In genomic region chr12:111636209-111636928, GRCh38 we compare ENCODE assay signal across 1 cellular context.
TF ChIP-seq lines count a peak whose summit lies in the region.

No MANE protein-coding gene starts in this region.

TF ChIP-seq in K562, 482 proteins besides CTCF, POLR2A, EP300 and RAD21 (continued from another document and continues in another):
- TF ChIP-seq TAF7 (tag; IDR thresholded peaks at IDR 0.05) (peak; percentile 46; the same call in 1 of the 2 replicates), MYBL2 (IDR thresholded peaks at IDR 0.05; ENCODE audit: low read depth) (no peak), MYBL2 (CRISPR knock-in tag; IDR thresholded peaks at IDR 0.05; ENCODE audit: borderline replicate concordance) (no peak), AFF4 (CRISPR knock-in tag; IDR thresholded peaks at IDR 0.05) (no peak; the same call in 1 of the 2 replicates), MAFK (IDR thresholded peaks at IDR 0.05; ENCODE audit: low read length) (no peak), KDM5B (IDR thresholded peaks at IDR 0.05; ENCODE audit: insufficient replicate concordance, low read depth, low read length) (no peak), ZNF586 (CRISPR knock-in tag; conservative IDR thresholded peaks at IDR 0.05) (no peak), NR3C1 (CRISPR knock-in tag; IDR thresholded peaks at IDR 0.05) (no peak), GABPB1 (CRISPR knock-in tag; IDR thresholded peaks at IDR 0.05) (no peak), ZNF263 (CRISPR knock-in tag; IDR thresholded peaks at IDR 0.05; ENCODE audit: borderline replicate concordance) (0 out of 2 replicates have a peak, but pooled peaks have one; percentile 25), HCFC1 (IDR thresholded peaks at IDR 0.05; ENCODE audit: low read depth, low read length) (0 out of 2 replicates have a peak, but pooled peaks have one; percentile 1), ZC3H11A (IDR thresholded peaks at IDR 0.05; ENCODE audit: low read depth, low read length) (no peak), RUNX1 (IDR thresholded peaks at IDR 0.05; ENCODE audit: low read depth) (no peak), TRIM25 (IDR thresholded peaks at IDR 0.05; ENCODE audit: borderline replicate concordance) (no peak), PREB (CRISPR knock-in tag; IDR thresholded peaks at IDR 0.05) (no peak), SRSF1 (IDR thresholded peaks at IDR 0.05; ENCODE audit: low read depth, low read length) (no peak), ZNF282 (CRISPR knock-in tag; IDR thresholded peaks at IDR 0.05) (no peak), KDM1A (IDR thresholded peaks at IDR 0.05) (peak; percentile 60 to 65; a peak in 3 of 4 replicates), POLR3G (IDR thresholded peaks at IDR 0.05; ENCODE audit: extremely low read depth, insufficient read length, insufficient replicate concordance) (no peak), TCF3 (CRISPR knock-in tag; IDR thresholded peaks at IDR 0.05) (peak; percentile 90), U2AF2 (optimal IDR thresholded peaks at IDR 0.05; ENCODE audit: low read depth, low read length) (no peak), PTTG1 (tag; IDR thresholded peaks at IDR 0.05; ENCODE audit: low read depth) (no peak), ZNF253 (CRISPR knock-in tag; conservative IDR thresholded peaks at IDR 0.05) (no peak), ETV5 (CRISPR knock-in tag; IDR thresholded peaks at IDR 0.05; ENCODE audit: low read depth) (no peak), SMARCC2 (IDR thresholded peaks at IDR 0.05; ENCODE audit: low read depth) (no peak; the same call in 1 of the 2 replicates), CBX3 (IDR thresholded peaks at IDR 0.05; ENCODE audit: borderline replicate concordance in 1 of 2, low read length in 2 of 2) (no peak), MYNN (IDR thresholded peaks at IDR 0.05) (no peak), MYNN (CRISPR knock-in tag; IDR thresholded peaks at IDR 0.05) (no peak), ZNF764 (CRISPR knock-in tag; IDR thresholded peaks at IDR 0.05; ENCODE audit: low read depth) (no peak), ZNF184 (CRISPR knock-in tag; IDR thresholded peaks at IDR 0.05) (no peak), BRF2 (IDR thresholded peaks at IDR 0.05; ENCODE audit: borderline replicate concordance, insufficient read depth, insufficient read length) (no peak), ZNF512 (tag; IDR thresholded peaks at IDR 0.05) (no peak), GATAD2A (IDR thresholded peaks at IDR 0.05) (no peak), PRDM10 (IDR thresholded peaks at IDR 0.05; ENCODE audit: partially characterized antibody) (no peak), HDAC2 (IDR thresholded peaks at IDR 0.05) (no peak), BRCA1 (IDR thresholded peaks at IDR 0.05) (no peak), BRCA1 (CRISPR knock-in tag; IDR thresholded peaks at IDR 0.05) (no peak), TCF15 (CRISPR knock-in tag; IDR thresholded peaks at IDR 0.05) (no peak), ZBTB9 (CRISPR knock-in tag; IDR thresholded peaks at IDR 0.05) (no peak), MAZ (CRISPR knock-in tag; conservative IDR thresholded peaks at IDR 0.05 in 1 of 2, IDR thresholded peaks at IDR 0.05 in 1 of 2) (peak in 1 of 2 experiments; percentile 18; a peak in 1 of 4 replicates), SAFB2 (IDR thresholded peaks at IDR 0.05; ENCODE audit: borderline replicate concordance, low read depth, low read length, severe bottlenecking) (no peak), ZNF785 (CRISPR knock-in tag; IDR thresholded peaks at IDR 0.05) (no peak), JUND (IDR thresholded peaks at IDR 0.05; ENCODE audit: borderline replicate concordance, low read depth, low read length) (peak; percentile 22; the same call in 1 of the 2 replicates), JUND (tag; IDR thresholded peaks at IDR 0.05; ENCODE audit: borderline replicate concordance, low read depth, low read length) (peak; percentile 6; the same call in 1 of the 3 replicates), ZNF217 (CRISPR knock-in tag; IDR thresholded peaks at IDR 0.05) (no peak), RCOR1 (IDR thresholded peaks at IDR 0.05; ENCODE audit: borderline replicate concordance in 1 of 2, low read depth in 2 of 2, low read length in 2 of 2) (peak in 1 of 2 experiments; percentile 59; a peak in 1 of 4 replicates), ZNF133 (CRISPR knock-in tag; IDR thresholded peaks at IDR 0.05) (no peak), RNF219 (CRISPR knock-in tag; IDR thresholded peaks at IDR 0.05) (no peak), ELF4 (CRISPR knock-in tag; IDR thresholded peaks at IDR 0.05) (no peak), HMG20B (CRISPR knock-in tag; IDR thresholded peaks at IDR 0.05) (no peak), TFAM (CRISPR knock-in tag; conservative IDR thresholded peaks at IDR 0.05) (no peak), YY1 (IDR thresholded peaks at IDR 0.05; ENCODE audit: borderline replicate concordance in 1 of 3, control insufficient read depth in 1 of 3, extremely low read depth in 1 of 3, insufficient read depth in 3 of 3, insufficient read length in 1 of 3, insufficient replicate concordance in 2 of 3, low read depth in 1 of 3, low read length in 2 of 3) (peak in 1 of 3 experiments; percentile 58), SNRNP70 (optimal IDR thresholded peaks at IDR 0.05; ENCODE audit: low read depth, low read length) (no peak)
